In genomic region chr4:84499065-84499982, GRCh38 we compare ENCODE assay signal across 8 cellular contexts. TPM values are rescaled to one million over a fixed set of nuclear protein-coding genes. Genes with fewer than 3 reads are reported as not detected.
A peak's percentile ranks its signal among the peaks of the same experiment; 100 is the strongest.
DNase-seq lines count a peak whose midpoint lies in the region; ATAC-seq and TF ChIP-seq lines count a peak whose summit lies in the region.

Gene NKX6-1 (minus strand): TSS chr4:84499292. CDS start chr4:84498228, 1,064 bp downstream.

- H3K27ac Mint-ChIP-seq in activated CD8-positive, alpha-beta memory T cell treated with anti-CD3 and anti-CD28 coated beads, Interleukin-2, amount 10 ng/mL, durations not matched to agents 7 days and 5 days, result peak within 1 kb of the TSS; percentile 28
- H3K27ac Mint-ChIP-seq in progenitor cell of endocrine pancreas, result peak within 1 kb of the TSS; percentile 96

- peaks cover 89% of the 10 kb centered on the region for H3K27me3 Mint-ChIP-seq in activated CD8-positive, alpha-beta memory T cell treated with anti-CD3 and anti-CD28 coated beads, Interleukin-2, amount 10 ng/mL, durations not matched to agents 7 days and 5 days
- peaks cover 85% of the 10 kb centered on the region for H3K27me3 Mint-ChIP-seq in progenitor cell of endocrine pancreas

- H3K4me3 Mint-ChIP-seq in activated CD8-positive, alpha-beta memory T cell treated with anti-CD3 and anti-CD28 coated beads, Interleukin-2, amount 10 ng/mL, durations not matched to agents 7 days and 5 days, result peak within 1 kb of the TSS; percentile 27
- peak within 1 kb of the TSS; percentile 93 for H3K4me3 Mint-ChIP-seq in progenitor cell of endocrine pancreas (ENCODE audit: low read depth)

- H3K4me3 ChIP-seq in right cardiac atrium (ENCODE audit: low read length), result peak within 1 kb of the TSS; percentile 36

- 3% methylated on average over 52 of the region's 52 CpGs for WGBS in right cardiac atrium

- no peaks in the 10 kb centered on the region for H3K27me3 ChIP-seq in right cardiac atrium (ENCODE audit: control insufficient read depth, insufficient read depth)

- H3K27ac ChIP-seq in right cardiac atrium (ENCODE audit: low read length), result no peak within 1 kb of the TSS

- peak; percentile 42 for ATAC-seq in activated CD8-positive, alpha-beta memory T cell treated with anti-CD3 and anti-CD28 coated beads, Interleukin-2, amount 10 ng/mL, durations not matched to agents 7 days and 5 days
- ATAC-seq in right cardiac atrium (peak; percentile 80 to 91), HG03097 (IDR thresholded peaks at IDR 0.05; ENCODE audit: low FRiP score, unreplicated experiment) (no peak)

- intact Hi-C loops in right cardiac atrium (cut with DNase I), result no loop called here

- H3K4me1 Mint-ChIP-seq in activated CD8-positive, alpha-beta memory T cell treated with anti-CD3 and anti-CD28 coated beads, Interleukin-2, amount 10 ng/mL, durations not matched to agents 7 days and 5 days, result peaks cover 12% of the 10 kb centered on the region
- peaks cover 27% of the 10 kb centered on the region for H3K4me1 Mint-ChIP-seq in progenitor cell of endocrine pancreas (ENCODE audit: low read depth)

- no peak for TF ChIP-seq CTCF in progenitor cell of endocrine pancreas (IDR thresholded peaks at IDR 0.05; ENCODE audit: unreplicated experiment)

- H3K9me3 Mint-ChIP-seq in activated CD8-positive, alpha-beta memory T cell treated with anti-CD3 and anti-CD28 coated beads, Interleukin-2, amount 10 ng/mL, durations not matched to agents 7 days and 5 days (ENCODE audit: low read depth), result no peaks in the 10 kb centered on the region
- no peaks in the 10 kb centered on the region for H3K9me3 Mint-ChIP-seq in progenitor cell of endocrine pancreas (ENCODE audit: low read depth)

- H3K9me3 ChIP-seq in right cardiac atrium (ENCODE audit: control insufficient read depth, low read length), result no peaks in the 10 kb centered on the region

- DNase-seq in activated CD8-positive, alpha-beta memory T cell treated with anti-CD3 and anti-CD28 coated beads, Interleukin-2, amount 10 ng/mL, durations not matched to agents 7 days and 5 days, result no peak
- DNase-seq in activated CD8-positive, alpha-beta memory T cell treated with anti-CD3 and anti-CD28 coated beads for 24 hours, result no peak
- DNase-seq in NCI-H2171 (lab: John Stamatoyannopoulos, UW) (peak; percentile 77), amniotic epithelial cell (ENCODE audit: low read depth) (peak; percentile 25), right cardiac atrium (peak; percentile 52 to 85 (median 75)), progenitor cell of endocrine pancreas (ENCODE audit: low spot score, unreplicated experiment) (peak; percentile 88), AML-193 (lab: John Stamatoyannopoulos, UW) (no peak)

- peaks cover 5% of the 10 kb centered on the region for H3K36me3 Mint-ChIP-seq in activated CD8-positive, alpha-beta memory T cell treated with anti-CD3 and anti-CD28 coated beads, Interleukin-2, amount 10 ng/mL, durations not matched to agents 7 days and 5 days
- H3K36me3 Mint-ChIP-seq in progenitor cell of endocrine pancreas (ENCODE audit: insufficient read depth), result peaks cover 22% of the 10 kb centered on the region

- CTCF ChIA-PET in activated CD8-positive, alpha-beta memory T cell treated with anti-CD3 and anti-CD28 coated beads, Interleukin-2, amount 10 ng/mL, durations not matched to agents 7 days and 5 days (lab: Charles Lee), result interaction anchor here (1.4 kb wide), 1 partner anchor 18 kb away, joined by 3 read pairs; no protein-coding TSS in a partner anchor

- peaks cover 5% of the 10 kb centered on the region for H3K4me1 ChIP-seq in right cardiac atrium (ENCODE audit: control insufficient read depth, insufficient read depth, low read length)

RNA-seq across cellular contexts. Expression of gene NKX6-1, which starts in this region (rescaled TPM):
- not detected for total RNA-seq in activated CD8-positive, alpha-beta memory T cell treated with anti-CD3 and anti-CD28 coated beads, Interleukin-2, amount 10 ng/mL, durations not matched to agents 7 days and 5 days
- not detected for total RNA-seq in right cardiac atrium
- polyA plus RNA-seq in right cardiac atrium, result not detected
- 89.6 and 107 TPM in 2 replicates for total RNA-seq in progenitor cell of endocrine pancreas

Comparison
In these comparisons a context has a peak if more than half of its experiments do, and no peak if none do; other contexts are left out.
1. RNA of gene NKX6-1 (total RNA-seq): 89.6 to 107 TPM in progenitor cell of endocrine pancreas; not detected in activated CD8-positive, alpha-beta memory T cell treated with anti-CD3 and anti-CD28 coated beads, Interleukin-2, amount 10 ng/mL, durations not matched to agents 7 days and 5 days and not detected in right cardiac atrium; every median in the first group is over 10 times any median in the second.
2. Peak in ATAC-seq in activated CD8-positive, alpha-beta memory T cell treated with anti-CD3 and anti-CD28 coated beads, Interleukin-2, amount 10 ng/mL, durations not matched to agents 7 days and 5 days; RNA of the gene not detected or under 1 TPM.
3. Peak in DNase-seq, ATAC-seq and H3K4me3 ChIP-seq in right cardiac atrium; RNA of the gene not detected or under 1 TPM.
4. DNase-seq: peak in NCI-H2171 (single experiment), amniotic epithelial cell (single experiment) and progenitor cell of endocrine pancreas (single experiment); none in activated CD8-positive, alpha-beta memory T cell treated with anti-CD3 and anti-CD28 coated beads, Interleukin-2, amount 10 ng/mL, durations not matched to agents 7 days and 5 days (single experiment), activated CD8-positive, alpha-beta memory T cell treated with anti-CD3 and anti-CD28 coated beads for 24 hours (single experiment) and AML-193 (0 of 2).